In genomic region chr4:36243355-36244256, GRCh38 we compare ENCODE assay signal across 8 cellular contexts. TPM values are rescaled to one million over a fixed set of nuclear protein-coding genes. Genes with fewer than 3 reads are reported as not detected.
DNase-seq lines count a peak whose midpoint lies in the region; ATAC-seq and TF ChIP-seq lines count a peak whose summit lies in the region.

No MANE protein-coding gene starts in this region.

- no CpG with 5 or more reads among the region's 38 CpGs for WGBS in iPS DF 6.9 (ENCODE audit: insufficient coverage, insufficient read length)

- H3K4me1 Mint-ChIP-seq in activated CD4-positive, alpha-beta T cell treated with anti-CD3 and anti-CD28 coated beads for 36 hours = peaks cover 42% of the 10 kb centered on the region

- H3K4me1 ChIP-seq in Panc1 (ENCODE audit: control insufficient read depth, insufficient read depth, low read length) = 0 out of 2 replicates have a peak, but pooled peaks cover 2% of the 10 kb centered on the region
- no peaks in the 10 kb centered on the region; the same call in 1 of the 2 replicates for H3K4me1 ChIP-seq in iPS DF 6.9 (ENCODE audit: control insufficient read depth, insufficient read depth, low read length)
- peaks cover 0 to 4% of the 10 kb centered on the region in 2 donors for H3K4me1 ChIP-seq in gastrocnemius medialis

- no TSS peak for BruUV-seq in Panc1 (replicated peaks; lab: Mats Ljungman, UMichigan)

- no peaks in the 10 kb centered on the region for H3K9me3 Mint-ChIP-seq in activated CD4-positive, alpha-beta T cell treated with anti-CD3 and anti-CD28 coated beads for 36 hours (ENCODE audit: low read depth)

- H3K36me3 ChIP-seq in Panc1 (ENCODE audit: control insufficient read depth, insufficient read depth, low read length) (no peaks in the 10 kb centered on the region; the same call in 1 of the 2 replicates), iPS DF 6.9 (ENCODE audit: control insufficient read depth, insufficient read depth, low read length) (no peaks in the 10 kb centered on the region), gastrocnemius medialis (no peaks in the 10 kb centered on the region)

- peak overlapping the region; percentile 86 for H3K27ac Mint-ChIP-seq in activated CD4-positive, alpha-beta T cell treated with anti-CD3 and anti-CD28 coated beads for 36 hours

- DNase-seq in activated CD4-positive, alpha-beta T cell treated with anti-CD3 and anti-CD28 coated beads for 36 hours = peak; percentile 77
- DNase-seq in activated CD4-positive, alpha-beta T cell treated with anti-CD3 and anti-CD28 coated beads for 1 hour = no peak
- no peak for DNase-seq in Panc1 (ENCODE audit: low read depth, low spot score)
- DNase-seq in iPS DF 6.9 (ENCODE audit: low read depth, low spot score) = no peak
- DNase-seq in gastrocnemius medialis = no peak
- DNase-seq in DMS79 treated with DMSO at 0.1 percent for 48 hours (lab: John Stamatoyannopoulos, UW) = no peak

- intact Hi-C loops in activated CD4-positive, alpha-beta T cell treated with anti-CD3 and anti-CD28 coated beads for 36 hours (cut with DNase I, micrococcal nuclease) = loop anchor here (1.0 to 5.0 kb wide), 9 partner anchors 12 to 161 kb away; no protein-coding TSS in a partner anchor
- intact Hi-C loops in Panc1 (cut with micrococcal nuclease; ENCODE audit: unreplicated experiment) = no loop called here
- intact Hi-C loops in gastrocnemius medialis (cut with DNase I; ENCODE audit: low total_unique reads) = no loop called here

- in situ Hi-C loops in Panc1 (cut with HindIII; ENCODE audit: low pct_unique_long_range_greater_than_20kb, low sequenced_read_pairs) = no loop called here
- in situ Hi-C loops in gastrocnemius medialis (cut with MboI; ENCODE audit: low sequenced_read_pairs in 4 of 4) = no loop called here

- H3K36me3 Mint-ChIP-seq in activated CD4-positive, alpha-beta T cell treated with anti-CD3 and anti-CD28 coated beads for 36 hours (ENCODE audit: low read depth) = peaks cover 30% of the 10 kb centered on the region

- no peaks in the 10 kb centered on the region for H3K27me3 ChIP-seq in Panc1 (ENCODE audit: control insufficient read depth, insufficient read depth, low read length)
- H3K27me3 ChIP-seq in iPS DF 6.9 (ENCODE audit: control insufficient read depth, insufficient read depth, low read length) = peaks cover 2% of the 10 kb centered on the region; the same call in 1 of the 2 replicates
- H3K27me3 ChIP-seq in gastrocnemius medialis = no peaks in the 10 kb centered on the region

- CTCF ChIA-PET in activated CD4-positive, alpha-beta T cell treated with anti-CD3 and anti-CD28 coated beads for 36 hours (lab: Charles Lee) = interaction anchor here (0.6 to 2.3 kb wide), 17 partner anchors 9 to 309 kb away, joined by 3 to 12 read pairs (median 4); partner anchors contain the start of gene DTHD1
- CTCF ChIA-PET in Panc1 (lab: Charles Lee) = no interaction called here

- H3K4me3 ChIP-seq in Panc1 (ENCODE audit: low read depth in 2 of 2, low read length in 2 of 2) (peak overlapping the region; percentile 54 to 62), iPS DF 6.9 (ENCODE audit: low read length) (peak overlapping the region; percentile 58), gastrocnemius medialis (peak overlapping the region; percentile 56 to 66 (median 61))

- no peak for TF ChIP-seq CTCF in Panc1 (IDR thresholded peaks at IDR 0.05)
- no peak for TF ChIP-seq CTCF in gastrocnemius medialis (IDR thresholded peaks at IDR 0.05 in 4 of 5, conservative IDR thresholded peaks at IDR 0.05 in 1 of 5)

- POLR2A ChIA-PET in activated CD4-positive, alpha-beta T cell treated with anti-CD3 and anti-CD28 coated beads for 36 hours (lab: Charles Lee) = interaction anchor here (0.6 to 2.3 kb wide), 16 partner anchors 8 to 362 kb away, joined by 3 to 12 read pairs (median 4); partner anchors contain the start of gene DTHD1
- POLR2A ChIA-PET in Panc1 (lab: Charles Lee) = no interaction called here

- H3K9me3 ChIP-seq in Panc1 (ENCODE audit: control insufficient read depth, insufficient read depth, low read depth, low read length) (no peaks in the 10 kb centered on the region), iPS DF 6.9 (ENCODE audit: control insufficient read depth, insufficient read depth, low read length) (no peaks in the 10 kb centered on the region), gastrocnemius medialis (no peaks in the 10 kb centered on the region)

- ATAC-seq in activated CD4-positive, alpha-beta T cell treated with anti-CD3 and anti-CD28 coated beads for 36 hours = peak; percentile 44
- ATAC-seq in HG03095 (IDR thresholded peaks at IDR 0.05; ENCODE audit: unreplicated experiment) (peak; percentile 28), Panc1 (peak; percentile 62), gastrocnemius medialis (peak; percentile 50 to 62)

- no peak for TF ChIP-seq POLR2A in gastrocnemius medialis (IDR thresholded peaks at IDR 0.05)

- H3K27ac ChIP-seq in Panc1 (ENCODE audit: low read length) (peak overlapping the region; percentile 61), angular gyrus (ENCODE audit: low read depth, low read length) (peak overlapping the region; percentile 96), iPS DF 6.9 (ENCODE audit: low read length) (no peak overlapping the region), gastrocnemius medialis (peak overlapping the region; percentile 68 to 78 (median 76))

- peak overlapping the region; percentile 87 for H3K4me3 Mint-ChIP-seq in activated CD4-positive, alpha-beta T cell treated with anti-CD3 and anti-CD28 coated beads for 36 hours

- H3K27me3 Mint-ChIP-seq in activated CD4-positive, alpha-beta T cell treated with anti-CD3 and anti-CD28 coated beads for 36 hours = no peaks in the 10 kb centered on the region

RNA-seq across cellular contexts. Expression of gene ARAP2, which starts 0.7 kb away (rescaled TPM):
- total RNA-seq in activated CD4-positive, alpha-beta T cell treated with anti-CD3 and anti-CD28 coated beads for 36 hours = 10 to 100 TPM; 40.0 to 42.5 TPM
- total RNA-seq in Panc1 (2021; ENCODE audit: unreplicated experiment) (5.5 TPM), gastrocnemius medialis (10 to 100 TPM in 1 of 4 donors, 1 to 10 TPM in 1, under 1 TPM in 2; 0.32 to 10.3 (median 1.1) TPM)
- polyA plus RNA-seq in Panc1 (2012; ENCODE audit: insufficient read length) = 0.79 TPM

RNA-seq across cellular contexts. Expression of gene DTHD1, which starts 37.8 kb away (rescaled TPM):
- under 1 TPM; 0.73 to 0.76 TPM for total RNA-seq in activated CD4-positive, alpha-beta T cell treated with anti-CD3 and anti-CD28 coated beads for 36 hours
- total RNA-seq in Panc1 (2021; ENCODE audit: unreplicated experiment) = not detected
- not detected for polyA plus RNA-seq in Panc1 (2012; ENCODE audit: insufficient read length)
- under 1 TPM in 1 of 4 donors, not detected in 3; 0.10 TPM for total RNA-seq in gastrocnemius medialis

Comparison
In these comparisons a context has a peak if more than half of its experiments do, and no peak if none do; other contexts are left out.
1. intact Hi-C loops: an anchor here in activated CD4-positive, alpha-beta T cell treated with anti-CD3 and anti-CD28 coated beads for 36 hours (1.0 to 5.0 kb wide); none called in Panc1 and gastrocnemius medialis.